8 cellular contexts compared by ENCODE assay signal in the genomic region with DNA sequence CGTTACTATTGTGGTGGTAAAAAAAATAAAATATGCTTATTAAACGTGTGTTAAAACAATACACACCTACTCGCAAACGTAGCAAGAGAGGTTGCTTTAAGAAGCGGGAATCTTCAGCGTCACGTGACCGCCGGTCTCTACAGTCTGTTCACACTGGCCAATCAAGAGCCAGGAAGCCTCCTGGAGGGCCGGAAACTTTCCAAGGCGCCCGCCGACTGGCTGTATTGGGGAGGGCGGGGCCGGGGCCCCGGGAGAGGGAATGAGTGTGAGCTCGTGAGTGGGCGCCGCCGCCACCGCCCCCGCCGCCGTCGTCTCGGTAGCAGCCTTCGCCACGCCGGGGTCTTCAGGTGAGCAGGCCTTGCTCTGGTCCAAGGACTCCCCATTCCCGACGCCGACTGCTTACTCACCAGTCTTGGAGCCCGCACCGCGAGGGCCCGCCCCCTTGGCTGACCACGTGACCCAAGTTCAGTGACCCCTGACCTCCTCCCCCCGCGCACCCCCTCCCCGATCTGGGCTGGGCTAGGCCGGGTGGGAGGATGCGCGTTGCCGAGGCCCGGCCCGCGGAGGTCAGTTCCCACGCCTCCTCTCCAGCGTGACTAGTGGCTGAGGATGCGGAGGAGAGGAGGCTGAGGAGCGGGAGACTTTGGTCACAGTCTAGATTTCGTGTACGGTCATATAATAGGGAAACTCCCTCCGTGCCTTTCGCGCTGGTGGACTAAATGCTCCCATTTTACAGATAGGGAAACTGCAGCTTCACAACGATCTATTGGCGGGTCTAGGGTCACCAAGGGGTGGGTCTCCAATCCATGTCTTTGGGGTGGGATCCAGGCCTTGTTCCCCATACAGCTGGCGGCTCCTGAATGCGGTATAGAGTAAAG. TPM values are rescaled to one million over a fixed set of nuclear protein-coding genes. Genes with fewer than 3 reads are reported as not detected.
DNase-seq lines count a peak whose midpoint lies in the region; ATAC-seq and TF ChIP-seq lines count a peak whose summit lies in the region.

A gene with protein sequence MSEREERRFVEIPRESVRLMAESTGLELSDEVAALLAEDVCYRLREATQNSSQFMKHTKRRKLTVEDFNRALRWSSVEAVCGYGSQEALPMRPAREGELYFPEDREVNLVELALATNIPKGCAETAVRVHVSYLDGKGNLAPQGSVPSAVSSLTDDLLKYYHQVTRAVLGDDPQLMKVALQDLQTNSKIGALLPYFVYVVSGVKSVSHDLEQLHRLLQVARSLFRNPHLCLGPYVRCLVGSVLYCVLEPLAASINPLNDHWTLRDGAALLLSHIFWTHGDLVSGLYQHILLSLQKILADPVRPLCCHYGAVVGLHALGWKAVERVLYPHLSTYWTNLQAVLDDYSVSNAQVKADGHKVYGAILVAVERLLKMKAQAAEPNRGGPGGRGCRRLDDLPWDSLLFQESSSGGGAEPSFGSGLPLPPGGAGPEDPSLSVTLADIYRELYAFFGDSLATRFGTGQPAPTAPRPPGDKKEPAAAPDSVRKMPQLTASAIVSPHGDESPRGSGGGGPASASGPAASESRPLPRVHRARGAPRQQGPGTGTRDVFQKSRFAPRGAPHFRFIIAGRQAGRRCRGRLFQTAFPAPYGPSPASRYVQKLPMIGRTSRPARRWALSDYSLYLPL (plus strand): TSS at position 253 of the 878 bp plus-strand sequence. CDS start 4,388 bp downstream, outside the sequence.

- peaks cover 11% of the 10 kb centered on the region for H3K36me3 Mint-ChIP-seq in T-cell

- peak within 1 kb of the TSS; percentile 94 to 95 for H3K27ac Mint-ChIP-seq in T-cell

- peak; percentile 92 for DNase-seq in NCI-H1417 treated with DMSO at 0.1 percent for 48 hours (lab: John Stamatoyannopoulos, UW)
- peak; percentile 71 to 90 (median 82) for DNase-seq in T-cell
- peak; percentile 97 to 99 (median 99) for DNase-seq in adrenal gland
- peak; percentile 98 to 99 for DNase-seq in heart right ventricle
- peak; percentile 99 for DNase-seq in posterior vena cava (ENCODE audit: low spot score)
- peak; percentile 99 for DNase-seq in upper lobe of right lung

- peaks cover 13 to 26% of the 10 kb centered on the region in 2 donors for H3K4me1 ChIP-seq in adrenal gland (replicated peaks in 1 of 2)
- H3K4me1 ChIP-seq in heart right ventricle, result peaks cover 10 to 30% (median 21%) of the 10 kb centered on the region in 9 donors
- H3K4me1 ChIP-seq in upper lobe of right lung, result peaks cover 22% of the 10 kb centered on the region

- no peaks in the 10 kb centered on the region for H3K9me3 Mint-ChIP-seq in T-cell

- 2 to 6% (median 4%) methylated on average over 27 to 60 of the region's 60 CpGs for WGBS in adrenal gland, 4 donors
- WGBS in heart right ventricle, 2 donors, result 3% methylated on average over 56 to 60 of the region's 60 CpGs

- no peaks in the 10 kb centered on the region for H3K27me3 ChIP-seq in adrenal gland
- no peaks in the 10 kb centered on the region for H3K27me3 ChIP-seq in heart right ventricle
- no peaks in the 10 kb centered on the region for H3K27me3 ChIP-seq in upper lobe of right lung

- H3K4me1 Mint-ChIP-seq in T-cell, result peaks cover 21 to 28% (median 27%) of the 10 kb centered on the region in 3 donors

- peaks cover 0 to 21% of the 10 kb centered on the region in 2 donors for H3K36me3 ChIP-seq in adrenal gland (replicated peaks in 1 of 2)
- peaks cover 0 to 40% (median 18%) of the 10 kb centered on the region in 9 donors for H3K36me3 ChIP-seq in heart right ventricle
- H3K36me3 ChIP-seq in upper lobe of right lung, result peaks cover 23% of the 10 kb centered on the region

- intact Hi-C loops in adrenal gland (cut with DNase I) (no loop called here), heart right ventricle (cut with DNase I) (loop anchor here in 2 of 10 donors (5.0 kb wide), 1 partner anchor 44 kb away; a partner anchor contains a TSS), posterior vena cava (cut with DNase I) (no loop called here), upper lobe of right lung (cut with DNase I) (no loop called here)

- POLR2A ChIA-PET in T-cell (lab: Charles Lee), result interaction anchor here (0.5 to 1.0 kb wide), 9 partner anchors 15 to 166 kb away, joined by 3 to 11 read pairs (median 4); no protein-coding TSS in a partner anchor

- ATAC-seq in HG02763 (IDR thresholded peaks at IDR 0.05; ENCODE audit: unreplicated experiment) (peak; percentile 82), T-cell (replicated peaks in 1 of 4) (peak; percentile 85 to 89 (median 89)), heart right ventricle (peak; percentile 97 to 99 (median 98)), upper lobe of right lung (peak; percentile 97)

- CTCF ChIA-PET in T-cell (lab: Charles Lee), result interaction anchor here (0.5 to 2.6 kb wide), 9 partner anchors 10 to 110 kb away, joined by 3 to 9 read pairs (median 4); a partner anchor contains a TSS

- H3K9me3 ChIP-seq in adrenal gland (replicated peaks in 1 of 3) (no peaks in the 10 kb centered on the region), heart right ventricle (no peaks in the 10 kb centered on the region), upper lobe of right lung (no peaks in the 10 kb centered on the region)

- peak within 1 kb of the TSS; percentile 88 to 94 (median 92) for H3K4me3 Mint-ChIP-seq in T-cell

- no peaks in the 10 kb centered on the region for H3K27me3 Mint-ChIP-seq in T-cell

- peak within 1 kb of the TSS; percentile 91 for H3K4me3 ChIP-seq in GM12875 (ENCODE audit: low read depth, low read length)
- peak within 1 kb of the TSS in 2 of 4 donors; percentile 21 to 75 for H3K4me3 ChIP-seq in adrenal gland
- peak within 1 kb of the TSS; percentile 42 to 88 (median 72) for H3K4me3 ChIP-seq in heart right ventricle
- peak within 1 kb of the TSS; percentile 80 for H3K4me3 ChIP-seq in upper lobe of right lung

- H3K27ac ChIP-seq in adrenal gland (peak within 1 kb of the TSS; percentile 73 to 97 (median 93)), heart right ventricle (peak within 1 kb of the TSS; percentile 64 to 97 (median 94)), upper lobe of right lung (peak within 1 kb of the TSS; percentile 92)

- TF ChIP-seq POLR2A in adrenal gland (IDR thresholded peaks at IDR 0.05), result peak; percentile 8 to 56

- no peak for TF ChIP-seq CTCF in GM12875 (IDR thresholded peaks at IDR 0.05; ENCODE audit: borderline replicate concordance, insufficient read depth, low read depth, low read length)
- TF ChIP-seq CTCF in adrenal gland (IDR thresholded peaks at IDR 0.05), result no peak
- TF ChIP-seq CTCF in heart right ventricle (IDR thresholded peaks at IDR 0.05), result no peak
- TF ChIP-seq CTCF in upper lobe of right lung (IDR thresholded peaks at IDR 0.05), result no peak

RNA-seq across cellular contexts. Expression of the gene that starts here (rescaled TPM):
- total RNA-seq in T-cell, result 10 to 100 TPM; 15.1 to 29.5 (median 29.0) TPM
- 10 to 100 TPM; 18.3 to 42.3 (median 25.5) TPM for total RNA-seq in adrenal gland
- 10 to 100 TPM; 10.8 to 98.1 (median 41.2) TPM for polyA plus RNA-seq in adrenal gland
- total RNA-seq in heart right ventricle, result 10 to 100 TPM in 3 of 10 donors, 1 to 10 TPM in 7; 7.7 to 14.7 (median 9.0) TPM
- 10 to 100 TPM; 12.7 to 18.9 TPM for polyA plus RNA-seq in heart right ventricle
- 10 to 100 TPM; 11.3 to 12.9 TPM for total RNA-seq in posterior vena cava
- 23.9 TPM for total RNA-seq in upper lobe of right lung
